ENCODE assay signal across 31 cellular contexts in genomic region chr13:46327256-46327655, GRCh38. TPM values are rescaled to one million over a fixed set of nuclear protein-coding genes. Genes with fewer than 3 reads are reported as not detected.
"Had no signal": no experiment of that assay in that cellular context is flagged by ENCODE, and none has a peak within 500 bp of the region (broad histone marks: within the 10 kb centered on the region; RNA-seq: fewer than 3 reads in every experiment).

No MANE protein-coding gene starts in this region.

- H3K9me3 ChIP-seq: ascending aorta, breast epithelium, colonic mucosa, esophagus muscularis mucosa, gastrocnemius medialis, heart left ventricle had no signal

- H3K4me1 ChIP-seq: ascending aorta, breast epithelium, colonic mucosa, esophagus muscularis mucosa, foreskin keratinocyte, gastrocnemius medialis, heart left ventricle had no signal

- H3K27ac ChIP-seq: ascending aorta, breast epithelium, cardiac muscle cell, colonic mucosa, esophagus muscularis mucosa, foreskin keratinocyte, gastrocnemius medialis, heart left ventricle, WERI-Rb-1 had no signal

- H3K27me3 ChIP-seq: ascending aorta, breast epithelium, cardiac muscle cell, colonic mucosa, gastrocnemius medialis had no signal

- H3K4me3 ChIP-seq: ascending aorta, breast epithelium, cardiac muscle cell, colonic mucosa, esophagus muscularis mucosa, gastrocnemius medialis, heart left ventricle had no signal

- H3K36me3 ChIP-seq: ascending aorta, breast epithelium, cardiac muscle cell, colonic mucosa, esophagus muscularis mucosa, gastrocnemius medialis, heart left ventricle, WERI-Rb-1 had no signal

- DNase-seq: activated B cell treated with CpG ODN at 0.5 μM for 24 hours; activated CD4-positive, alpha-beta memory T cell treated with anti-CD3 and anti-CD28 coated beads, Interleukin-2, amount 10 ng/mL, durations not matched to agents 7 days and 5 days; activated CD4-positive, alpha-beta T cell treated with anti-CD3 and anti-CD28 coated beads for 48 hours; activated CD4-positive, alpha-beta T cell treated with anti-CD3 and anti-CD28 coated beads, Interleukin-2, amount 50 U/mL, for 4 hours; activated CD8-positive, alpha-beta memory T cell treated with anti-CD3 and anti-CD28 coated beads, Interleukin-2, amount 50 U/mL, for 48 hours; activated gamma-delta T cell; activated naive CD4-positive, alpha-beta T cell; activated naive CD4-positive, alpha-beta T cell treated with anti-CD3 and anti-CD28 coated beads, Interleukin-2, amount 10 ng/mL, durations not matched to agents 7 days and 5 days; activated naive CD8-positive, alpha-beta T cell treated with anti-CD3 and anti-CD28 coated beads, Interleukin-2, amount 10 ng/mL, durations not matched to agents 7 days and 5 days; activated T-cell treated with anti-CD3 and anti-CD28 coated beads for 4 hours; activated T-cell treated with anti-CD3 and anti-CD28 coated beads, Interleukin-2, amount 50 U/mL, for 24 hours; activated T-cell treated with anti-CD3 and anti-CD28 coated beads, Interleukin-2, amount 50 U/mL, for 72 hours; central memory CD4-positive, alpha-beta T cell; cerebellar nuclear complex; colonic mucosa; effector memory CD4-positive, alpha-beta T cell; endodermal cell; foreskin keratinocyte; gastrocnemius medialis; glutamatergic neuron; heart left ventricle; T-helper 1 cell; T-helper 17 cell; T1000; WERI-Rb-1 had no signal

- ATAC-seq: activated CD4-positive, CD25-positive, alpha-beta regulatory T cell treated with anti-CD3 and anti-CD28 coated beads, Interleukin-2, amount 50 U/mL, for 24 hours; activated naive CD4-positive, alpha-beta T cell treated with anti-CD3 and anti-CD28 coated beads, Interleukin-2, amount 50 U/mL, for 72 hours; activated T-cell treated with anti-CD3 and anti-CD28 coated beads, Interleukin-2, amount 50 U/mL, for 72 hours; foreskin keratinocyte; gastrocnemius medialis; heart left ventricle; T-helper 17 cell had no signal

RNA-seq across cellular contexts. Expression of gene RUBCNL, which starts 59.8 kb away (rescaled TPM):
- total RNA-seq: activated CD4-positive, alpha-beta memory T cell treated with anti-CD3 and anti-CD28 coated beads, Interleukin-2, amount 10 ng/mL, durations not matched to agents 7 days and 5 days; foreskin keratinocyte had no signal
